Comparison of ENCODE assay signal across 1 cellular context in the genomic region with DNA sequence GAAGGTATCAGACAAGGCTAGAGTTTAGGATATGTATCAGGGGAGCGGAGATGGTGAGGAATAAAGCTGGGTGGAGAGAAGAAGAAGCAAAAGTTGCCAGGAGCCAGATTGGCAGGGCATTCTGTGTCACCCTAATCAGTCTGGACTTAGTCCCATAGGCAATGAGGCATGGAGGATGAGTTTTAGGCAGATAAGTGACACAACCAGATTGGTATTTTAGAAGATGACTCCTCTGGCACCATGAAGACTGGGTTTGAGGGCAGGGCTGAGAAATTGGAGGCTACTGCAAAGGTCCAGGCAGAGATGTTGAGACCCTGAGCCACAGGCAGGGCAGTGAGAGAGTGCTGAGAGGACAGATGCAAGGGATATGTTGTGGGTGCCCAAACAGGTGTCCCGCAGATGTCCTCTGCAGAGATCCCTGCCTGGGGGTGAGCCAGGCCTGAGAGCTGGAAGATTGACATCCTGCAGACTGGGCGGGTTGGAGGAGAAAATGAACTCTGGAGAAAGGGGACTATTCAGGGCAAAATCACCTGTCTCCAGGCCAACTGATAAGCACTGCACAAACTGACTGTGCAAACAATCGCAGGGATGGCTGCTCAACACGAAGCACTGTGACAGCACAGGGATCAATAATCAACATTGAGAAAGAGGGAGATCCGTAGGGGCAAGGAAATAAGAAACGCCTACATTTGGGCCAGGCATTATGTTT.
TF ChIP-seq lines count a peak whose summit lies in the region.

No MANE protein-coding gene starts in this region.

TF ChIP-seq in HepG2, 621 proteins besides CTCF, POLR2A, EP300 and RAD21 (continued from another document and continues in another):
- TF ChIP-seq SP5 (CRISPR knock-in tag; IDR thresholded peaks at IDR 0.05; ENCODE audit: borderline replicate concordance, low read depth): peak; percentile 58; the same call in 1 of the 2 replicates
- no peak for TF ChIP-seq PLRG1 (conservative IDR thresholded peaks at IDR 0.05)
- TF ChIP-seq, protein P1, sequence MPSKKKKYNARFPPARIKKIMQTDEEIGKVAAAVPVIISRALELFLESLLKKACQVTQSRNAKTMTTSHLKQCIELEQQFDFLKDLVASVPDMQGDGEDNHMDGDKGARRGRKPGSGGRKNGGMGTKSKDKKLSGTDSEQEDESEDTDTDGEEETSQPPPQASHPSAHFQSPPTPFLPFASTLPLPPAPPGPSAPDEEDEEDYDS (CRISPR knock-in tag; IDR thresholded peaks at IDR 0.05): no peak
- TF ChIP-seq, protein P2, sequence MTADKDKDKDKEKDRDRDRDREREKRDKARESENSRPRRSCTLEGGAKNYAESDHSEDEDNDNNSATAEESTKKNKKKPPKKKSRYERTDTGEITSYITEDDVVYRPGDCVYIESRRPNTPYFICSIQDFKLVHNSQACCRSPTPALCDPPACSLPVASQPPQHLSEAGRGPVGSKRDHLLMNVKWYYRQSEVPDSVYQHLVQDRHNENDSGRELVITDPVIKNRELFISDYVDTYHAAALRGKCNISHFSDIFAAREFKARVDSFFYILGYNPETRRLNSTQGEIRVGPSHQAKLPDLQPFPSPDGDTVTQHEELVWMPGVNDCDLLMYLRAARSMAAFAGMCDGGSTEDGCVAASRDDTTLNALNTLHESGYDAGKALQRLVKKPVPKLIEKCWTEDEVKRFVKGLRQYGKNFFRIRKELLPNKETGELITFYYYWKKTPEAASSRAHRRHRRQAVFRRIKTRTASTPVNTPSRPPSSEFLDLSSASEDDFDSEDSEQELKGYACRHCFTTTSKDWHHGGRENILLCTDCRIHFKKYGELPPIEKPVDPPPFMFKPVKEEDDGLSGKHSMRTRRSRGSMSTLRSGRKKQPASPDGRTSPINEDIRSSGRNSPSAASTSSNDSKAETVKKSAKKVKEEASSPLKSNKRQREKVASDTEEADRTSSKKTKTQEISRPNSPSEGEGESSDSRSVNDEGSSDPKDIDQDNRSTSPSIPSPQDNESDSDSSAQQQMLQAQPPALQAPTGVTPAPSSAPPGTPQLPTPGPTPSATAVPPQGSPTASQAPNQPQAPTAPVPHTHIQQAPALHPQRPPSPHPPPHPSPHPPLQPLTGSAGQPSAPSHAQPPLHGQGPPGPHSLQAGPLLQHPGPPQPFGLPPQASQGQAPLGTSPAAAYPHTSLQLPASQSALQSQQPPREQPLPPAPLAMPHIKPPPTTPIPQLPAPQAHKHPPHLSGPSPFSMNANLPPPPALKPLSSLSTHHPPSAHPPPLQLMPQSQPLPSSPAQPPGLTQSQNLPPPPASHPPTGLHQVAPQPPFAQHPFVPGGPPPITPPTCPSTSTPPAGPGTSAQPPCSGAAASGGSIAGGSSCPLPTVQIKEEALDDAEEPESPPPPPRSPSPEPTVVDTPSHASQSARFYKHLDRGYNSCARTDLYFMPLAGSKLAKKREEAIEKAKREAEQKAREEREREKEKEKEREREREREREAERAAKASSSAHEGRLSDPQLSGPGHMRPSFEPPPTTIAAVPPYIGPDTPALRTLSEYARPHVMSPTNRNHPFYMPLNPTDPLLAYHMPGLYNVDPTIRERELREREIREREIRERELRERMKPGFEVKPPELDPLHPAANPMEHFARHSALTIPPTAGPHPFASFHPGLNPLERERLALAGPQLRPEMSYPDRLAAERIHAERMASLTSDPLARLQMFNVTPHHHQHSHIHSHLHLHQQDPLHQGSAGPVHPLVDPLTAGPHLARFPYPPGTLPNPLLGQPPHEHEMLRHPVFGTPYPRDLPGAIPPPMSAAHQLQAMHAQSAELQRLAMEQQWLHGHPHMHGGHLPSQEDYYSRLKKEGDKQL (CRISPR knock-in tag; IDR thresholded peaks at IDR 0.05; ENCODE audit: low read depth): peak; percentile 52; the same call in 1 of the 2 replicates
- no peak for TF ChIP-seq SAFB2 (CRISPR knock-in tag; IDR thresholded peaks at IDR 0.05; ENCODE audit: borderline replicate concordance, low read depth)
- TF ChIP-seq SKI (IDR thresholded peaks at IDR 0.05; ENCODE audit: partially characterized antibody): no peak
- no peak for TF ChIP-seq ZNF564 (CRISPR knock-in tag; IDR thresholded peaks at IDR 0.05)
- TF ChIP-seq MATR3 (CRISPR knock-in tag; IDR thresholded peaks at IDR 0.05): no peak
- TF ChIP-seq HOXA9 (CRISPR knock-in tag; IDR thresholded peaks at IDR 0.05; ENCODE audit: borderline replicate concordance): no peak
- TF ChIP-seq, protein P3, sequence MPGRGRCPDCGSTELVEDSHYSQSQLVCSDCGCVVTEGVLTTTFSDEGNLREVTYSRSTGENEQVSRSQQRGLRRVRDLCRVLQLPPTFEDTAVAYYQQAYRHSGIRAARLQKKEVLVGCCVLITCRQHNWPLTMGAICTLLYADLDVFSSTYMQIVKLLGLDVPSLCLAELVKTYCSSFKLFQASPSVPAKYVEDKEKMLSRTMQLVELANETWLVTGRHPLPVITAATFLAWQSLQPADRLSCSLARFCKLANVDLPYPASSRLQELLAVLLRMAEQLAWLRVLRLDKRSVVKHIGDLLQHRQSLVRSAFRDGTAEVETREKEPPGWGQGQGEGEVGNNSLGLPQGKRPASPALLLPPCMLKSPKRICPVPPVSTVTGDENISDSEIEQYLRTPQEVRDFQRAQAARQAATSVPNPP (CRISPR knock-in tag; IDR thresholded peaks at IDR 0.05): peak; percentile 48; the same call in 1 of the 2 replicates
- TF ChIP-seq ARNTL (CRISPR knock-in tag; IDR thresholded peaks at IDR 0.05): 0 out of 2 replicates have a peak, but pooled peaks have one; percentile 49
- no peak for TF ChIP-seq ERF (CRISPR knock-in tag; IDR thresholded peaks at IDR 0.05)
- TF ChIP-seq NPAS2 (CRISPR knock-in tag; IDR thresholded peaks at IDR 0.05; ENCODE audit: borderline replicate concordance): no peak
- TF ChIP-seq ZNF234 (CRISPR knock-in tag; conservative IDR thresholded peaks at IDR 0.05): no peak
- TF ChIP-seq ZMAT5 (CRISPR knock-in tag; IDR thresholded peaks at IDR 0.05; ENCODE audit: borderline replicate concordance, low read depth): no peak
- TF ChIP-seq MAFF (IDR thresholded peaks at IDR 0.05; ENCODE audit: low read depth, low read length): no peak
- peak; percentile 74; the same call in 1 of the 2 replicates for TF ChIP-seq DPF2 (CRISPR knock-in tag; IDR thresholded peaks at IDR 0.05; ENCODE audit: borderline replicate concordance, low read depth)
- TF ChIP-seq TBX3 (IDR thresholded peaks at IDR 0.05; ENCODE audit: borderline replicate concordance): no peak
- TF ChIP-seq, protein P4, sequence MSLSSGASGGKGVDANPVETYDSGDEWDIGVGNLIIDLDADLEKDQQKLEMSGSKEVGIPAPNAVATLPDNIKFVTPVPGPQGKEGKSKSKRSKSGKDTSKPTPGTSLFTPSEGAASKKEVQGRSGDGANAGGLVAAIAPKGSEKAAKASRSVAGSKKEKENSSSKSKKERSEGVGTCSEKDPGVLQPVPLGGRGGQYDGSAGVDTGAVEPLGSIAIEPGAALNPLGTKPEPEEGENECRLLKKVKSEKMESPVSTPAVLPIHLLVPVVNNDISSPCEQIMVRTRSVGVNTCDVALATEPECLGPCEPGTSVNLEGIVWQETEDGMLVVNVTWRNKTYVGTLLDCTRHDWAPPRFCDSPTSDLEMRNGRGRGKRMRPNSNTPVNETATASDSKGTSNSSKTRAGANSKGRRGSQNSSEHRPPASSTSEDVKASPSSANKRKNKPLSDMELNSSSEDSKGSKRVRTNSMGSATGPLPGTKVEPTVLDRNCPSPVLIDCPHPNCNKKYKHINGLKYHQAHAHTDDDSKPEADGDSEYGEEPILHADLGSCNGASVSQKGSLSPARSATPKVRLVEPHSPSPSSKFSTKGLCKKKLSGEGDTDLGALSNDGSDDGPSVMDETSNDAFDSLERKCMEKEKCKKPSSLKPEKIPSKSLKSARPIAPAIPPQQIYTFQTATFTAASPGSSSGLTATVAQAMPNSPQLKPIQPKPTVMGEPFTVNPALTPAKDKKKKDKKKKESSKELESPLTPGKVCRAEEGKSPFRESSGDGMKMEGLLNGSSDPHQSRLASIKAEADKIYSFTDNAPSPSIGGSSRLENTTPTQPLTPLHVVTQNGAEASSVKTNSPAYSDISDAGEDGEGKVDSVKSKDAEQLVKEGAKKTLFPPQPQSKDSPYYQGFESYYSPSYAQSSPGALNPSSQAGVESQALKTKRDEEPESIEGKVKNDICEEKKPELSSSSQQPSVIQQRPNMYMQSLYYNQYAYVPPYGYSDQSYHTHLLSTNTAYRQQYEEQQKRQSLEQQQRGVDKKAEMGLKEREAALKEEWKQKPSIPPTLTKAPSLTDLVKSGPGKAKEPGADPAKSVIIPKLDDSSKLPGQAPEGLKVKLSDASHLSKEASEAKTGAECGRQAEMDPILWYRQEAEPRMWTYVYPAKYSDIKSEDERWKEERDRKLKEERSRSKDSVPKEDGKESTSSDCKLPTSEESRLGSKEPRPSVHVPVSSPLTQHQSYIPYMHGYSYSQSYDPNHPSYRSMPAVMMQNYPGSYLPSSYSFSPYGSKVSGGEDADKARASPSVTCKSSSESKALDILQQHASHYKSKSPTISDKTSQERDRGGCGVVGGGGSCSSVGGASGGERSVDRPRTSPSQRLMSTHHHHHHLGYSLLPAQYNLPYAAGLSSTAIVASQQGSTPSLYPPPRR (CRISPR knock-in tag; IDR thresholded peaks at IDR 0.05; ENCODE audit: borderline replicate concordance): peak; percentile 68; the same call in 1 of the 2 replicates
- TF ChIP-seq SRSF4 (IDR thresholded peaks at IDR 0.05; ENCODE audit: low read depth, low read length, poor library complexity, severe bottlenecking): no peak
- TF ChIP-seq IRX3 (CRISPR knock-in tag; IDR thresholded peaks at IDR 0.05; ENCODE audit: borderline replicate concordance, low read depth): no peak
- TF ChIP-seq FOXK1 (CRISPR knock-in tag; IDR thresholded peaks at IDR 0.05; ENCODE audit: borderline replicate concordance, low read depth): no peak
- TF ChIP-seq ZNF124 (CRISPR knock-in tag; IDR thresholded peaks at IDR 0.05): peak; percentile 57; the same call in 1 of the 2 replicates
- TF ChIP-seq ZNF30 (CRISPR knock-in tag; IDR thresholded peaks at IDR 0.05): no peak
- no peak for TF ChIP-seq POLR2G (IDR thresholded peaks at IDR 0.05; ENCODE audit: low read depth, low read length)
- TF ChIP-seq ZFP36L2 (CRISPR knock-in tag; IDR thresholded peaks at IDR 0.05): no peak
- peak; percentile 73 for TF ChIP-seq FOXA3 (CRISPR knock-in tag; IDR thresholded peaks at IDR 0.05)
- TF ChIP-seq, protein P5, sequence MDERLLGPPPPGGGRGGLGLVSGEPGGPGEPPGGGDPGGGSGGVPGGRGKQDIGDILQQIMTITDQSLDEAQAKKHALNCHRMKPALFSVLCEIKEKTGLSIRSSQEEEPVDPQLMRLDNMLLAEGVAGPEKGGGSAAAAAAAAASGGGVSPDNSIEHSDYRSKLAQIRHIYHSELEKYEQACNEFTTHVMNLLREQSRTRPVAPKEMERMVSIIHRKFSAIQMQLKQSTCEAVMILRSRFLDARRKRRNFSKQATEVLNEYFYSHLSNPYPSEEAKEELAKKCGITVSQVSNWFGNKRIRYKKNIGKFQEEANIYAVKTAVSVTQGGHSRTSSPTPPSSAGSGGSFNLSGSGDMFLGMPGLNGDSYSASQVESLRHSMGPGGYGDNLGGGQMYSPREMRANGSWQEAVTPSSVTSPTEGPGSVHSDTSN (CRISPR knock-in tag; IDR thresholded peaks at IDR 0.05): peak; percentile 39; the same call in 1 of the 2 replicates
- TF ChIP-seq LCORL (IDR thresholded peaks at IDR 0.05): no peak
- peak; percentile 75 for TF ChIP-seq LCORL (CRISPR knock-in tag; IDR thresholded peaks at IDR 0.05)
- no peak for TF ChIP-seq SYNCRIP (IDR thresholded peaks at IDR 0.05; ENCODE audit: insufficient read depth, low read depth, low read length)
- 0 out of 2 replicates have a peak, but pooled peaks have one; percentile 32 for TF ChIP-seq ZNF572 (CRISPR knock-in tag; IDR thresholded peaks at IDR 0.05)
- TF ChIP-seq, protein P6, sequence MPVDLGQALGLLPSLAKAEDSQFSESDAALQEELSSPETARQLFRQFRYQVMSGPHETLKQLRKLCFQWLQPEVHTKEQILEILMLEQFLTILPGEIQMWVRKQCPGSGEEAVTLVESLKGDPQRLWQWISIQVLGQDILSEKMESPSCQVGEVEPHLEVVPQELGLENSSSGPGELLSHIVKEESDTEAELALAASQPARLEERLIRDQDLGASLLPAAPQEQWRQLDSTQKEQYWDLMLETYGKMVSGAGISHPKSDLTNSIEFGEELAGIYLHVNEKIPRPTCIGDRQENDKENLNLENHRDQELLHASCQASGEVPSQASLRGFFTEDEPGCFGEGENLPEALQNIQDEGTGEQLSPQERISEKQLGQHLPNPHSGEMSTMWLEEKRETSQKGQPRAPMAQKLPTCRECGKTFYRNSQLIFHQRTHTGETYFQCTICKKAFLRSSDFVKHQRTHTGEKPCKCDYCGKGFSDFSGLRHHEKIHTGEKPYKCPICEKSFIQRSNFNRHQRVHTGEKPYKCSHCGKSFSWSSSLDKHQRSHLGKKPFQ (CRISPR knock-in tag; IDR thresholded peaks at IDR 0.05; ENCODE audit: insufficient replicate concordance): no peak
- TF ChIP-seq, protein P7, sequence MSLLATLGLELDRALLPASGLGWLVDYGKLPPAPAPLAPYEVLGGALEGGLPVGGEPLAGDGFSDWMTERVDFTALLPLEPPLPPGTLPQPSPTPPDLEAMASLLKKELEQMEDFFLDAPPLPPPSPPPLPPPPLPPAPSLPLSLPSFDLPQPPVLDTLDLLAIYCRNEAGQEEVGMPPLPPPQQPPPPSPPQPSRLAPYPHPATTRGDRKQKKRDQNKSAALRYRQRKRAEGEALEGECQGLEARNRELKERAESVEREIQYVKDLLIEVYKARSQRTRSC (CRISPR knock-in tag; IDR thresholded peaks at IDR 0.05; ENCODE audit: low read depth): no peak
- no peak for TF ChIP-seq ZBTB44 (CRISPR knock-in tag; IDR thresholded peaks at IDR 0.05)
- TF ChIP-seq SNAPC5 (CRISPR knock-in tag; IDR thresholded peaks at IDR 0.05; ENCODE audit: borderline replicate concordance): no peak
